Comparison of ENCODE assay signal across 8 cellular contexts in the genomic region with DNA sequence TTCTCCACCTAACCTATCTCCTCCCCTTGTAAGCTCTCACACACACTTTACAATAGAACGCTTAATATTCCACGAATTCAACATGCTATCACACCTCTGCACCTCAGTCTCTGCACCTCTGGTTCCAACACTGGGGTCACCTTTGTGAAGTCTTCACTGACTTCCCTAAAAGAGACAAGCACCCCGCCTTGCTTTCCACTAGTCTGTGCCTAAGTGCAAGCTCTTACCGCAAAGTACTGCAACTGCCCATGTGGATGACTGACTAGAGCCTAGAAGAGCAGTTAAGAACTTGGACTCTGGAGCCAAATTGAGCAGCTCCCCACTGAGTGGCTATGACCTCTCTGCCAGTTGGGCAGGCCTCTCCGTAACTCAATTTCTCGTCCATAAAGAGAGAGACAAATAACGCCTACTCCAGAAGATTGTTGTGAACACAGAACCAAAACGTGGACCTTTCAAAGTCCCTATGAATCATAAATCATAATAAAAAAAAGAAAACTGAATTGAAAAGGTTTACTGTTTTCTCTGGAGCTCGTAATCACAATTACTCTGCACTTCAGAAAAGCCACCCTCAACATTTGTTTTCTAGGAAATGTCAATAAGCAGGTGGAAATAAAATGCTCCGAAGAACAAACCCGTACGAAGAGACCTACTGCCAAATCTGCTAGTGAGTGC. TPM values are rescaled to one million over a fixed set of nuclear protein-coding genes. Genes with fewer than 3 reads are reported as not detected.
A peak's percentile ranks its signal among the peaks of the same experiment; 100 is the strongest.
DNase-seq lines count a peak whose midpoint lies in the region; TF ChIP-seq lines count a peak whose summit lies in the region.

No MANE protein-coding gene starts in this region.

- H3K9ac ChIP-seq in parathyroid adenoma, result peak overlapping the region; percentile 1

- H3K4me3 Mint-ChIP-seq in Calu3 (ENCODE audit: low read depth, unreplicated experiment) (peak overlapping the region; percentile 80), IgD-negative memory B cell (peak overlapping the region; percentile 89 to 100 (median 100)), glutamatergic neuron (ENCODE audit: unreplicated experiment) (peak overlapping the region; percentile 94)
- peak overlapping the region; percentile 99 for H3K4me3 Mint-ChIP-seq in activated CD4-positive, alpha-beta memory T cell treated with anti-CD3 and anti-CD28 coated beads, Interleukin-2, amount 10 ng/mL, durations not matched to agents 7 days and 5 days

- no peaks in the 10 kb centered on the region for H3K9me3 Mint-ChIP-seq in Calu3 (ENCODE audit: low read depth, unreplicated experiment)
- no peaks in the 10 kb centered on the region for H3K9me3 Mint-ChIP-seq in IgD-negative memory B cell
- no peaks in the 10 kb centered on the region for H3K9me3 Mint-ChIP-seq in activated CD4-positive, alpha-beta memory T cell treated with anti-CD3 and anti-CD28 coated beads, Interleukin-2, amount 10 ng/mL, durations not matched to agents 7 days and 5 days
- no peaks in the 10 kb centered on the region for H3K9me3 Mint-ChIP-seq in glutamatergic neuron (ENCODE audit: unreplicated experiment)

- H3K36me3 ChIP-seq in parathyroid adenoma (ENCODE audit: control insufficient read depth, insufficient read depth, low read length), result no peaks in the 10 kb centered on the region

- H2AFZ ChIP-seq in parathyroid adenoma, result peak overlapping the region; percentile 98

- BruUV-seq in Calu3 (replicated peaks; lab: Mats Ljungman, UMichigan), result TSS peak; percentile 54

- peaks cover 42% of the 10 kb centered on the region for H3K4me1 Mint-ChIP-seq in Calu3 (ENCODE audit: low read depth, unreplicated experiment)
- peaks cover 51 to 60% (median 55%) of the 10 kb centered on the region in 3 donors for H3K4me1 Mint-ChIP-seq in IgD-negative memory B cell
- H3K4me1 Mint-ChIP-seq in activated CD4-positive, alpha-beta memory T cell treated with anti-CD3 and anti-CD28 coated beads, Interleukin-2, amount 10 ng/mL, durations not matched to agents 7 days and 5 days, result peaks cover 51% of the 10 kb centered on the region
- peaks cover 18% of the 10 kb centered on the region for H3K4me1 Mint-ChIP-seq in glutamatergic neuron (ENCODE audit: low read depth, unreplicated experiment)

- CTCF ChIA-PET in Calu3 (lab: Charles Lee), result no interaction called here
- CTCF ChIA-PET in activated CD4-positive, alpha-beta memory T cell treated with anti-CD3 and anti-CD28 coated beads, Interleukin-2, amount 10 ng/mL, durations not matched to agents 7 days and 5 days (lab: Charles Lee), result interaction anchor here (0.9 to 1.8 kb wide), 2 partner anchors 25 to 52 kb away, joined by 3 to 4 read pairs; no protein-coding TSS in a partner anchor

- peak overlapping the region; percentile 67 for H3K4me2 ChIP-seq in parathyroid adenoma (ENCODE audit: low read length)

- peak overlapping the region; percentile 88 for H3K27ac Mint-ChIP-seq in Calu3 (ENCODE audit: unreplicated experiment)
- H3K27ac Mint-ChIP-seq in IgD-negative memory B cell, result peak overlapping the region; percentile 87 to 98 (median 98)
- peak overlapping the region; percentile 94 for H3K27ac Mint-ChIP-seq in activated CD4-positive, alpha-beta memory T cell treated with anti-CD3 and anti-CD28 coated beads, Interleukin-2, amount 10 ng/mL, durations not matched to agents 7 days and 5 days
- H3K27ac Mint-ChIP-seq in glutamatergic neuron (ENCODE audit: unreplicated experiment), result peak overlapping the region; percentile 93

- intact Hi-C loops in Calu3 (cut with micrococcal nuclease; ENCODE audit: unreplicated experiment), result loop anchor here (10.0 kb wide), 1 partner anchor 47 kb away; no protein-coding TSS in a partner anchor

- H3K9me3 ChIP-seq in parathyroid adenoma (ENCODE audit: control insufficient read depth, low read length), result no peaks in the 10 kb centered on the region

- no peaks in the 10 kb centered on the region for H3K27me3 ChIP-seq in parathyroid adenoma (ENCODE audit: control insufficient read depth, insufficient read depth, low read length)

- peak overlapping the region; percentile 95 for H3K27ac ChIP-seq in parathyroid adenoma

- H3K79me2 ChIP-seq in parathyroid adenoma, result peaks cover 49% of the 10 kb centered on the region

- H3K27me3 Mint-ChIP-seq in Calu3 (ENCODE audit: unreplicated experiment) (no peaks in the 10 kb centered on the region), IgD-negative memory B cell (no peaks in the 10 kb centered on the region), glutamatergic neuron (ENCODE audit: unreplicated experiment) (peaks cover 4% of the 10 kb centered on the region)
- no peaks in the 10 kb centered on the region for H3K27me3 Mint-ChIP-seq in activated CD4-positive, alpha-beta memory T cell treated with anti-CD3 and anti-CD28 coated beads, Interleukin-2, amount 10 ng/mL, durations not matched to agents 7 days and 5 days

- TF ChIP-seq CTCF in Calu3 (IDR thresholded peaks at IDR 0.05; ENCODE audit: unreplicated experiment), result no peak
- TF ChIP-seq CTCF in glutamatergic neuron (IDR thresholded peaks at IDR 0.05; ENCODE audit: partially characterized antibody, unreplicated experiment), result no peak
- no peak for TF ChIP-seq CTCF in parathyroid adenoma (IDR thresholded peaks at IDR 0.05)

- H3K4me3 ChIP-seq in parathyroid adenoma (ENCODE audit: low read depth, low read length), result peak overlapping the region; percentile 97

- POLR2A ChIA-PET in activated CD4-positive, alpha-beta memory T cell treated with anti-CD3 and anti-CD28 coated beads, Interleukin-2, amount 10 ng/mL, durations not matched to agents 7 days and 5 days (lab: Charles Lee), result interaction anchor here (0.8 to 1.4 kb wide), 6 partner anchors 12 to 434 kb away, joined by 3 to 5 read pairs (median 4); no protein-coding TSS in a partner anchor

- H3K36me3 Mint-ChIP-seq in Calu3 (ENCODE audit: insufficient read depth, unreplicated experiment) (peaks cover 30% of the 10 kb centered on the region), IgD-negative memory B cell (peaks cover 4% of the 10 kb centered on the region), glutamatergic neuron (ENCODE audit: unreplicated experiment) (no peaks in the 10 kb centered on the region)
- H3K36me3 Mint-ChIP-seq in activated CD4-positive, alpha-beta memory T cell treated with anti-CD3 and anti-CD28 coated beads, Interleukin-2, amount 10 ng/mL, durations not matched to agents 7 days and 5 days (ENCODE audit: low read depth), result peaks cover 30% of the 10 kb centered on the region

- peaks cover 21% of the 10 kb centered on the region for H3K4me1 ChIP-seq in parathyroid adenoma

- DNase-seq in Calu3 (no peak), glutamatergic neuron (no peak), GM19238 (ENCODE audit: insufficient read length, low spot score) (no peak), globus pallidus (ENCODE audit: low spot score) (no peak)
- DNase-seq in activated CD4-positive, alpha-beta memory T cell treated with anti-CD3 and anti-CD28 coated beads, Interleukin-2, amount 10 ng/mL, durations not matched to agents 7 days and 5 days, result peak; percentile 22
- no peak for DNase-seq in stimulated activated CD4-positive, alpha-beta T cell treated with anti-CD3 and anti-CD28 coated beads, Interleukin-12 subunit alpha, Interleukin-12 subunit beta, amount 100 ng/mL, for 4 hours

RNA-seq across cellular contexts. Expression of a gene that starts 1.2 kb away (rescaled TPM):
- total RNA-seq in Calu3 (2022) (22.6 and 26.4 TPM in 2 replicates), glutamatergic neuron (ENCODE audit: unreplicated experiment) (36.4 TPM)
- polyA plus RNA-seq in IgD-negative memory B cell, result 38.1 TPM
- total RNA-seq in activated CD4-positive, alpha-beta memory T cell treated with anti-CD3 and anti-CD28 coated beads, Interleukin-2, amount 10 ng/mL, durations not matched to agents 7 days and 5 days, result 10 to 100 TPM; 27.3 to 28.9 TPM

RNA-seq across cellular contexts. Expression of a gene that starts 44.5 kb away (rescaled TPM):
- total RNA-seq in Calu3 (2022), result not detected in 2 replicates
- not detected for polyA plus RNA-seq in IgD-negative memory B cell
- not detected for total RNA-seq in activated CD4-positive, alpha-beta memory T cell treated with anti-CD3 and anti-CD28 coated beads, Interleukin-2, amount 10 ng/mL, durations not matched to agents 7 days and 5 days
- total RNA-seq in glutamatergic neuron (ENCODE audit: unreplicated experiment), result not detected
